ENCODE assay signal across 1 cellular context in the genomic region with DNA sequence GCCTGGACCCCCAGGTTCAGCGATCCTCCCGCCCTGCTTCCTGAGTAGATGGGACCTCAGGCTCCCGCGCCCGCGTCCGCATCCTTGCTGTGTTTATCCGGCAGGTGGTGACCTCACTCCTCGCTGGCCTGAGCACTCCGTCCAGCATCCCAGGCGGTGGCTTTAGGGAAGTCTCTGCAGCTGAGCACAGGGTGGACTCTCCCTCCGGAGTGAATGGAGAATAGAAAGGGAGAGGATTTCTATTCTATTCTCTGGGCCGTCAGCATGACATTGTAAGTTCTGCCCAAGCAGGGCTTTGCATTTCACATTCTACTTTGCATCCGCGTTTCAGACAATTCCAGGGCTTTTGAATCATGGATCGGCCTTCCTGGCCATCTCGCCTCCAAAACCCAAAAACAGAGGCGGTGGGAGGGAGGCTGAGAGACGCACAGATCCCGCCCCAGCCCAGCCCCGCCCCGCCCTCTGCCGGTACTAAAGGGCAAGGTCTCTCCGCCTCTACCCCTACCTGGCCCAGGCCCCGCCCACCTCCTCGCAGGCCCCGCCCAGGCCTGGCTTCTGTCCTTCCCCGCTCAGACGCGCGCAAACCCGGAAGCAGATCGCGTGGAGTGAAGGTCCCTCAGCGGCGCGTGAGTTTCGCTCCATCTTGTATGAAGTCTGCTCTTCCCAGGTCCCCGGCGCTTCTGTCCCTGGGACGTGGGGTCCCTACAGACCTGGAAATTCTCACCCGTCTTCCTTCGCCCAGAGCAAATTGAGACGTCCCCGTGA.
TF ChIP-seq lines count a peak whose summit lies in the region.

A gene (plus strand): TSS at position 572 of the 765 bp plus-strand sequence. CDS start 6,577 bp downstream, outside the sequence.

TF ChIP-seq in H1, 55 proteins besides CTCF, POLR2A, EP300 and RAD21 (continued from another document):
- TF ChIP-seq CBX5 (IDR thresholded peaks at IDR 0.05; ENCODE audit: low read depth, low read length): no peak
- TF ChIP-seq POLR2AphosphoS5 (IDR thresholded peaks at IDR 0.05; ENCODE audit: low read depth, low read length): peak; percentile 59; the same call in 1 of the 2 replicates
- TF ChIP-seq, protein P1, sequence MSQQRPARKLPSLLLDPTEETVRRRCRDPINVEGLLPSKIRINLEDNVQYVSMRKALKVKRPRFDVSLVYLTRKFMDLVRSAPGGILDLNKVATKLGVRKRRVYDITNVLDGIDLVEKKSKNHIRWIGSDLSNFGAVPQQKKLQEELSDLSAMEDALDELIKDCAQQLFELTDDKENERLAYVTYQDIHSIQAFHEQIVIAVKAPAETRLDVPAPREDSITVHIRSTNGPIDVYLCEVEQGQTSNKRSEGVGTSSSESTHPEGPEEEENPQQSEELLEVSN (IDR thresholded peaks at IDR 0.05): 0 out of 2 replicates have a peak, but pooled peaks have one; percentile 40
- TF ChIP-seq, protein P2, sequence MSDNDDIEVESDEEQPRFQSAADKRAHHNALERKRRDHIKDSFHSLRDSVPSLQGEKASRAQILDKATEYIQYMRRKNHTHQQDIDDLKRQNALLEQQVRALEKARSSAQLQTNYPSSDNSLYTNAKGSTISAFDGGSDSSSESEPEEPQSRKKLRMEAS (IDR thresholded peaks at IDR 0.05): peak; percentile 48; the same call in 1 of the 2 replicates
- TF ChIP-seq SUZ12 (IDR thresholded peaks at IDR 0.05; ENCODE audit: low read length): no peak
- peak; percentile 71 for TF ChIP-seq TAF1 (IDR thresholded peaks at IDR 0.05; ENCODE audit: low read depth, low read length)
